ENCODE assay signal across 8 cellular contexts in genomic region chr1:155934933-155935590, GRCh38. TPM values are rescaled to one million over a fixed set of nuclear protein-coding genes. Genes with fewer than 3 reads are reported as not detected.
DNase-seq lines count a peak whose midpoint lies in the region; ATAC-seq, FAIRE-seq and TF ChIP-seq lines count a peak whose summit lies in the region.

No MANE protein-coding gene starts in this region.

- H3K4me1 ChIP-seq in HAP-1 (peaks cover 21% of the 10 kb centered on the region), PC-9 (replicated peaks; ENCODE audit: insufficient read depth) (peaks cover 41% of the 10 kb centered on the region), small intestine (ENCODE audit: control insufficient read depth in 2 of 2, insufficient read depth in 1 of 2, low read depth in 1 of 2, low read length in 1 of 2) (peaks cover 3 to 15% of the 10 kb centered on the region in 2 donors)

- 53 to 77% (median 73%) methylated on average over 24 of the region's 24 CpGs for WGBS in small intestine, 3 donors

- BruUV-seq in PC-9 (replicated peaks; lab: Mats Ljungman, UMichigan): TSS peak; percentile 90

- H3K79me2 ChIP-seq in PC-9 (ENCODE audit: low read depth): peaks cover 42% of the 10 kb centered on the region

- in situ Hi-C loops in HAP-1 (cut with MboI; ENCODE audit: low sequenced_read_pairs) (loop anchor here (10.0 kb wide), 1 partner anchor 120 kb away; the partner anchor contains the start of genes LAMTOR2 and UBQLN4), GM13976 (cut with MboI; ENCODE audit: low sequenced_read_pairs, unreplicated experiment) (no loop called here)

- no peak for FAIRE-seq in small intestine (lab: Jason Lieb, UNC)

- peaks cover 30% of the 10 kb centered on the region for H3K36me3 Mint-ChIP-seq in WTC11

- intact Hi-C loops in PC-9 (cut with micrococcal nuclease; ENCODE audit: unreplicated experiment): loop anchor here (5.0 to 10.0 kb wide), 2 partner anchors 67 to 280 kb away; partner anchors contain the start of gene PMF1

- no peak for DNase-seq in HAP-1 (ENCODE audit: low spot score in 2 of 2)
- DNase-seq in PC-9: no peak
- peak; percentile 10 for DNase-seq in fibroblast of villous mesenchyme (ENCODE audit: low read depth)
- peak; percentile 47 for DNase-seq in small intestine
- no peak for DNase-seq in WTC11 (ENCODE audit: low spot score)
- DNase-seq in T-helper 9 cell: no peak
- no peak for DNase-seq in GM13976 (ENCODE audit: low spot score)

- H3K4me1 Mint-ChIP-seq in WTC11: peaks cover 20% of the 10 kb centered on the region

- peak overlapping the region; percentile 86 for H3K4me3 ChIP-seq in HAP-1
- peak overlapping the region; percentile 84 for H3K4me3 ChIP-seq in PC-9
- H3K4me3 ChIP-seq in fibroblast of villous mesenchyme (ENCODE audit: low read depth, low read length): peak overlapping the region; percentile 93
- peak overlapping the region in 1 of 2 donors; percentile 67 for H3K4me3 ChIP-seq in small intestine (ENCODE audit: low read depth in 1 of 2, low read length in 2 of 2)

- H3K27ac Mint-ChIP-seq in WTC11: no peak overlapping the region

- no peaks in the 10 kb centered on the region for H3K27me3 ChIP-seq in HAP-1 (ENCODE audit: low read depth)
- H3K27me3 ChIP-seq in PC-9 (ENCODE audit: insufficient read depth, low read depth): no peaks in the 10 kb centered on the region
- no peaks in the 10 kb centered on the region for H3K27me3 ChIP-seq in small intestine (ENCODE audit: control insufficient read depth in 2 of 2, insufficient read depth in 2 of 2, low read length in 2 of 2)

- no peak overlapping the region for H3K4me3 Mint-ChIP-seq in WTC11

- CTCF ChIA-PET in PC-9 (lab: Charles Lee): interaction anchor here (0.6 kb wide), 1 partner anchor 68 kb away, joined by 6 read pairs; no protein-coding TSS in a partner anchor
- CTCF ChIA-PET in WTC11 (lab: Charles Lee): interaction anchor here (0.6 to 4.4 kb wide), 15 partner anchors 8 to 195 kb away, joined by 3 to 26 read pairs (median 5); partner anchors contain the start of gene ARHGEF2

- H3K27me3 Mint-ChIP-seq in WTC11 (ENCODE audit: low read depth): no peaks in the 10 kb centered on the region

- H3K36me3 ChIP-seq in HAP-1 (replicated peaks) (peaks cover 39% of the 10 kb centered on the region), PC-9 (ENCODE audit: low read depth) (peaks cover 35% of the 10 kb centered on the region), small intestine (ENCODE audit: control insufficient read depth in 2 of 2, insufficient read depth in 2 of 2, low read length in 2 of 2) (peaks cover 5% of the 10 kb centered on the region in 2 donors)

- H3K27ac ChIP-seq in PC-9: peak overlapping the region; percentile 92
- H3K27ac ChIP-seq in small intestine (ENCODE audit: low read depth in 1 of 2, low read length in 1 of 2): peak overlapping the region; percentile 89 to 90

- TF ChIP-seq CTCF in PC-9 (conservative IDR thresholded peaks at IDR 0.05) (no peak), fibroblast of villous mesenchyme (IDR thresholded peaks at IDR 0.05; ENCODE audit: insufficient read depth, low read depth, low read length) (no peak), WTC11 (IDR thresholded peaks at IDR 0.05) (no peak), GM13976 (IDR thresholded peaks at IDR 0.05; ENCODE audit: borderline replicate concordance, control extremely low read depth, extremely low read depth, insufficient read depth, missing control alignments) (no peak)

- peaks cover 22% of the 10 kb centered on the region for H4K20me1 ChIP-seq in PC-9 (ENCODE audit: insufficient read depth)

- H3K9me2 ChIP-seq in PC-9 (ENCODE audit: insufficient read depth): no peaks in the 10 kb centered on the region

- POLR2A ChIA-PET in PC-9 (lab: Charles Lee; ENCODE audit: unreplicated experiment): no interaction called here
- POLR2A ChIA-PET in WTC11 (lab: Charles Lee): interaction anchor here (0.7 to 1.5 kb wide), 5 partner anchors 9 to 62 kb away, joined by 3 to 8 read pairs (median 3); no protein-coding TSS in a partner anchor

- H3K4me2 ChIP-seq in PC-9: peak overlapping the region; percentile 89

- H2AFZ ChIP-seq in PC-9: peak overlapping the region; percentile 87

- no peaks in the 10 kb centered on the region for H3K9me3 Mint-ChIP-seq in WTC11

- H3F3A ChIP-seq in PC-9 (ENCODE audit: insufficient read depth, low read depth): peaks cover 58% of the 10 kb centered on the region

- no peak for ATAC-seq in GM21723 (IDR thresholded peaks at IDR 0.05; ENCODE audit: unreplicated experiment)
- ATAC-seq in WTC11: no peak

- H3K9me3 ChIP-seq in HAP-1 (no peaks in the 10 kb centered on the region), PC-9 (ENCODE audit: insufficient read depth, low read depth) (no peaks in the 10 kb centered on the region), small intestine (ENCODE audit: control insufficient read depth, low read depth) (no peaks in the 10 kb centered on the region)

TF ChIP-seq in WTC11, 78 proteins besides CTCF, POLR2A, EP300 and RAD21:
- TF ChIP-seq USF1 (CRISPR knock-in tag; IDR thresholded peaks at IDR 0.05): no peak
- TF ChIP-seq GTF2I (CRISPR knock-in tag; conservative IDR thresholded peaks at IDR 0.05): no peak
- TF ChIP-seq ATF6 (CRISPR knock-in tag; IDR thresholded peaks at IDR 0.05): no peak
- no peak for TF ChIP-seq ZMAT4 (CRISPR knock-in tag; IDR thresholded peaks at IDR 0.05)
- no peak for TF ChIP-seq ZNF671 (CRISPR knock-in tag; IDR thresholded peaks at IDR 0.05)
- TF ChIP-seq CDX4 (CRISPR knock-in tag; IDR thresholded peaks at IDR 0.05; ENCODE audit: borderline replicate concordance): no peak
- TF ChIP-seq ZNF138 (CRISPR knock-in tag; conservative IDR thresholded peaks at IDR 0.05): no peak
- TF ChIP-seq ESRRA (CRISPR knock-in tag; IDR thresholded peaks at IDR 0.05; ENCODE audit: borderline replicate concordance): no peak
- no peak for TF ChIP-seq ATF1 (CRISPR knock-in tag; IDR thresholded peaks at IDR 0.05)
- no peak for TF ChIP-seq NR2C2 (CRISPR knock-in tag; IDR thresholded peaks at IDR 0.05)
- TF ChIP-seq ZBTB21 (CRISPR knock-in tag; IDR thresholded peaks at IDR 0.05; ENCODE audit: borderline replicate concordance): no peak
- TF ChIP-seq TEAD4 (CRISPR knock-in tag; IDR thresholded peaks at IDR 0.05): no peak
- no peak for TF ChIP-seq JUN (CRISPR knock-in tag; IDR thresholded peaks at IDR 0.05)
- TF ChIP-seq NR3C1 (CRISPR knock-in tag; conservative IDR thresholded peaks at IDR 0.05; ENCODE audit: low read depth): no peak
- TF ChIP-seq MAX (CRISPR knock-in tag; IDR thresholded peaks at IDR 0.05): no peak
- no peak for TF ChIP-seq KAT7 (CRISPR knock-in tag; IDR thresholded peaks at IDR 0.05; ENCODE audit: borderline replicate concordance)
- no peak for TF ChIP-seq ZNF423 (CRISPR knock-in tag; IDR thresholded peaks at IDR 0.05)
- TF ChIP-seq ZNF416 (CRISPR knock-in tag; IDR thresholded peaks at IDR 0.05): no peak
- no peak for TF ChIP-seq PRRX2 (CRISPR knock-in tag; IDR thresholded peaks at IDR 0.05)

RNA-seq across cellular contexts. Expression of gene KHDC4, which starts 0.8 kb away (rescaled TPM):
- total RNA-seq in PC-9 (2021) (63.4 and 68.8 TPM in 2 replicates), fibroblast of villous mesenchyme (23.8 and 42.7 TPM in 2 replicates), WTC11 (2021) (46.0 to 64.4 TPM (median 59.8 TPM) in 3 replicates)
- polyA plus RNA-seq in small intestine: 10 to 100 TPM in 2 of 3 donors, 1 to 10 TPM in 1; 7.3 to 29.5 (median 15.0) TPM

RNA-seq across cellular contexts. Expression of gene RXFP4, which starts 6.4 kb away (rescaled TPM):
- total RNA-seq in PC-9 (2021) (0.33 TPM in 1 of 2 replicates, not detected in the other), fibroblast of villous mesenchyme (not detected in 2 replicates), WTC11 (2021) (not detected in 3 replicates)
- polyA plus RNA-seq in small intestine: 1 to 10 TPM in 1 of 3 donors, under 1 TPM in 1, not detected in 1; 0.82 to 1.3 TPM

RNA-seq across cellular contexts. Expression of gene RIT1, which starts 23.9 kb away (rescaled TPM):
- total RNA-seq in PC-9 (2021) (55.8 and 59.2 TPM in 2 replicates), fibroblast of villous mesenchyme (44.5 and 54.8 TPM in 2 replicates), WTC11 (2021) (25.1 to 29.3 TPM (median 27.2 TPM) in 3 replicates)
- 10 to 100 TPM in 1 of 3 donors, 1 to 10 TPM in 2; 9.7 to 13.4 (median 9.9) TPM for polyA plus RNA-seq in small intestine

RNA-seq across cellular contexts. Expression of gene ARHGEF2, which starts 43.3 kb away (rescaled TPM):
- total RNA-seq in PC-9 (2021) (85.0 and 93.9 TPM in 2 replicates), fibroblast of villous mesenchyme (137 and 146 TPM in 2 replicates), WTC11 (2021) (60.0 to 69.5 TPM (median 66.2 TPM) in 3 replicates)
- polyA plus RNA-seq in small intestine: 10 to 100 TPM; 14.6 to 41.4 (median 35.1) TPM

Comparison
In these comparisons a context has a peak if more than half of its experiments do, and no peak if none do; other contexts are left out.
1. DNase-seq: peak in fibroblast of villous mesenchyme (single experiment) and small intestine (single experiment); none in HAP-1 (0 of 2), PC-9 (0 of 2), WTC11 (single experiment), T-helper 9 cell (single experiment) and GM13976 (single experiment).